ENCODE assay signal across 21 cellular contexts in genomic region chr20:57653910-57654309, GRCh38. TPM values are rescaled to one million over a fixed set of nuclear protein-coding genes. Genes with fewer than 3 reads are reported as not detected.
DNase-seq lines count a peak whose midpoint lies in the region; ATAC-seq and TF ChIP-seq lines count a peak whose summit lies in the region.
"Had no signal": no experiment of that assay in that cellular context is flagged by ENCODE, and none has a peak within 500 bp of the region (broad histone marks: within the 10 kb centered on the region; RNA-seq: fewer than 3 reads in every experiment).

No MANE protein-coding gene starts in this region.

- peaks cover 3% of the 10 kb centered on the region for H3K36me3 ChIP-seq in smooth muscle cell (ENCODE audit: low read depth)

- no peaks in the 10 kb centered on the region for H3K36me3 Mint-ChIP-seq in activated CD8-positive, alpha-beta memory T cell treated with anti-CD3 and anti-CD28 coated beads, Interleukin-2, amount 10 ng/mL, durations not matched to agents 7 days and 5 days
- peaks cover 33% of the 10 kb centered on the region for H3K36me3 Mint-ChIP-seq in chondrocyte (ENCODE audit: low read depth)
- H3K36me3 Mint-ChIP-seq in nephron (ENCODE audit: low read depth): peaks cover 38% of the 10 kb centered on the region
- H3K36me3 Mint-ChIP-seq: activated naive CD4-positive, alpha-beta T cell treated with anti-CD3 and anti-CD28 coated beads, Interleukin-2, amount 50 U/mL, for 72 hours; immature natural killer cell; natural killer cell treated with Interleukin-12 subunit alpha and Interleukin-12 subunit beta and Interleukin-15 and Interleukin-18, amount 100 ng/mL, for 72 hours had no signal

- peaks cover 3% of the 10 kb centered on the region for H3F3A ChIP-seq in smooth muscle cell (ENCODE audit: low read depth)

- H3K4me3 ChIP-seq in smooth muscle cell: no peak overlapping the region
- H3K4me3 ChIP-seq: A549, body of pancreas, SJSA1 had no signal

- ATAC-seq in activated CD8-positive, alpha-beta memory T cell treated with anti-CD3 and anti-CD28 coated beads, Interleukin-2, amount 10 ng/mL, durations not matched to agents 7 days and 5 days: no peak
- ATAC-seq in HG03571 (IDR thresholded peaks at IDR 0.05; ENCODE audit: unreplicated experiment): no peak

- H2AFZ ChIP-seq in smooth muscle cell (ENCODE audit: low read depth): no peak overlapping the region

- H3K4me1 ChIP-seq in smooth muscle cell (ENCODE audit: low read depth): no peaks in the 10 kb centered on the region

- H3K9me3 ChIP-seq in smooth muscle cell (replicated peaks; ENCODE audit: low read depth): no peaks in the 10 kb centered on the region
- H3K9me3 ChIP-seq: A549, body of pancreas, SJSA1 had no signal

- WGBS in smooth muscle cell (ENCODE audit: low lambda C conversion rate): 82% methylated on average over 5 of the region's 5 CpGs

- H3K79me2 ChIP-seq in smooth muscle cell (ENCODE audit: low read depth): no peaks in the 10 kb centered on the region

- peaks cover 89% of the 10 kb centered on the region for H4K20me1 ChIP-seq in smooth muscle cell (ENCODE audit: low read depth)

- no peaks in the 10 kb centered on the region for H3K27me3 ChIP-seq in smooth muscle cell (ENCODE audit: low read depth)
- H3K27me3 ChIP-seq: body of pancreas, SJSA1 had no signal

- no peak overlapping the region for H3K27ac Mint-ChIP-seq in activated CD8-positive, alpha-beta memory T cell treated with anti-CD3 and anti-CD28 coated beads, Interleukin-2, amount 10 ng/mL, durations not matched to agents 7 days and 5 days
- H3K27ac Mint-ChIP-seq in chondrocyte (ENCODE audit: unreplicated experiment): no peak overlapping the region
- peak overlapping the region in 2 of 3 experiments; percentile 64 to 85 for H3K27ac Mint-ChIP-seq in nephron
- H3K27ac Mint-ChIP-seq: activated naive CD4-positive, alpha-beta T cell treated with anti-CD3 and anti-CD28 coated beads, Interleukin-2, amount 50 U/mL, for 72 hours; CD4-positive, CD25-positive, alpha-beta regulatory T cell; dendritic cell treated with granulocyte-macrophage colony-stimulating factor and Interleukin-4, amounts not matched to agents 40 ng/mL and 50 ng/mL, for 4 days; memory B cell; natural killer cell treated with Interleukin-12 subunit alpha and Interleukin-12 subunit beta and Interleukin-15 and Interleukin-18, amount 100 ng/mL, for 72 hours had no signal

- peak; percentile 27 for DNase-seq in activated CD8-positive, alpha-beta memory T cell treated with anti-CD3 and anti-CD28 coated beads, Interleukin-2, amount 10 ng/mL, durations not matched to agents 7 days and 5 days
- DNase-seq in activated CD8-positive, alpha-beta memory T cell treated with anti-CD3 and anti-CD28 coated beads for 24 hours: no peak
- DNase-seq in GM20000 (ENCODE audit: low spot score) (peak; percentile 41), chondrocyte (ENCODE audit: low spot score) (peak; percentile 51), smooth muscle cell (lab: John Stamatoyannopoulos, UW; ENCODE audit: unreplicated experiment) (no peak), retina (no peak)
- DNase-seq: NCI-H2029, NCI-H510A had no signal

- H3K27me3 Mint-ChIP-seq in activated CD8-positive, alpha-beta memory T cell treated with anti-CD3 and anti-CD28 coated beads, Interleukin-2, amount 10 ng/mL, durations not matched to agents 7 days and 5 days: peaks cover 2% of the 10 kb centered on the region
- H3K27me3 Mint-ChIP-seq in chondrocyte (ENCODE audit: low read depth) (no peaks in the 10 kb centered on the region), nephron (ENCODE audit: low read depth) (peaks cover 5% of the 10 kb centered on the region)
- H3K27me3 Mint-ChIP-seq: CD4-positive, CD25-positive, alpha-beta regulatory T cell; memory B cell; stimulated activated naive CD8-positive, alpha-beta T cell treated with anti-CD3 and anti-CD28 coated beads, Interleukin-15, amount 100 ng/mL, for 72 hours had no signal

- no peak overlapping the region for H3K4me3 Mint-ChIP-seq in activated CD8-positive, alpha-beta memory T cell treated with anti-CD3 and anti-CD28 coated beads, Interleukin-2, amount 10 ng/mL, durations not matched to agents 7 days and 5 days
- H3K4me3 Mint-ChIP-seq in chondrocyte (ENCODE audit: unreplicated experiment) (no peak overlapping the region), nephron (no peak overlapping the region)
- H3K4me3 Mint-ChIP-seq: CD4-positive, CD25-positive, alpha-beta regulatory T cell; dendritic cell treated with granulocyte-macrophage colony-stimulating factor and Interleukin-4, amounts not matched to agents 40 ng/mL and 50 ng/mL, for 4 days; memory B cell; natural killer cell treated with Interleukin-12 subunit alpha and Interleukin-12 subunit beta and Interleukin-15 and Interleukin-18, amount 100 ng/mL, for 72 hours; stimulated activated naive CD8-positive, alpha-beta T cell treated with anti-CD3 and anti-CD28 coated beads, Interleukin-15, amount 100 ng/mL, for 72 hours had no signal

- no peaks in the 10 kb centered on the region for H3K9me3 Mint-ChIP-seq in activated CD8-positive, alpha-beta memory T cell treated with anti-CD3 and anti-CD28 coated beads, Interleukin-2, amount 10 ng/mL, durations not matched to agents 7 days and 5 days (ENCODE audit: low read depth)
- H3K9me3 Mint-ChIP-seq in chondrocyte (ENCODE audit: low read depth): no peaks in the 10 kb centered on the region
- no peaks in the 10 kb centered on the region for H3K9me3 Mint-ChIP-seq in nephron
- H3K9me3 Mint-ChIP-seq: activated naive CD4-positive, alpha-beta T cell treated with anti-CD3 and anti-CD28 coated beads, Interleukin-2, amount 50 U/mL, for 72 hours; CD4-positive, CD25-positive, alpha-beta regulatory T cell; dendritic cell treated with granulocyte-macrophage colony-stimulating factor and Interleukin-4, amounts not matched to agents 40 ng/mL and 50 ng/mL, for 4 days; immature natural killer cell; memory B cell; natural killer cell treated with Interleukin-12 subunit alpha and Interleukin-12 subunit beta and Interleukin-15 and Interleukin-18, amount 100 ng/mL, for 72 hours; stimulated activated naive CD8-positive, alpha-beta T cell treated with anti-CD3 and anti-CD28 coated beads, Interleukin-15, amount 100 ng/mL, for 72 hours had no signal

- TF ChIP-seq CTCF in GM20000 (IDR thresholded peaks at IDR 0.05; ENCODE audit: extremely low read depth, missing control alignments) (no peak), chondrocyte (IDR thresholded peaks at IDR 0.05) (no peak), nephron (IDR thresholded peaks at IDR 0.05; ENCODE audit: unreplicated experiment in 3 of 3) (no peak), smooth muscle cell (IDR thresholded peaks at IDR 0.05; ENCODE audit: borderline replicate concordance, insufficient read depth, poor library complexity, severe bottlenecking) (no peak)

- H3K9ac ChIP-seq in smooth muscle cell (ENCODE audit: low read depth): no peak overlapping the region

- H3K27ac ChIP-seq in smooth muscle cell (ENCODE audit: low read depth): no peak overlapping the region
- H3K27ac ChIP-seq: body of pancreas, SJSA1 had no signal

- CTCF ChIA-PET in activated CD8-positive, alpha-beta memory T cell treated with anti-CD3 and anti-CD28 coated beads, Interleukin-2, amount 10 ng/mL, durations not matched to agents 7 days and 5 days (lab: Charles Lee): interaction anchor here (0.6 to 8.2 kb wide), 25 partner anchors 9 to 556 kb away, joined by 3 to 120 read pairs (median 4); partner anchors contain the start of gene ZBP1

- H3K4me1 Mint-ChIP-seq in activated CD8-positive, alpha-beta memory T cell treated with anti-CD3 and anti-CD28 coated beads, Interleukin-2, amount 10 ng/mL, durations not matched to agents 7 days and 5 days: peaks cover 12% of the 10 kb centered on the region
- H3K4me1 Mint-ChIP-seq in chondrocyte (ENCODE audit: low read depth): peaks cover 13% of the 10 kb centered on the region
- peaks cover 35% of the 10 kb centered on the region for H3K4me1 Mint-ChIP-seq in nephron

- H3K4me2 ChIP-seq in smooth muscle cell: no peak overlapping the region

RNA-seq across cellular contexts. Expression of gene ZBP1, which starts 33.7 kb away (rescaled TPM):
- 10 to 100 TPM; 22.9 to 56.8 TPM for total RNA-seq in activated CD8-positive, alpha-beta memory T cell treated with anti-CD3 and anti-CD28 coated beads, Interleukin-2, amount 10 ng/mL, durations not matched to agents 7 days and 5 days
- total RNA-seq in chondrocyte (not detected in 3 replicates), smooth muscle cell (not detected in 2 replicates)
- polyA plus RNA-seq in smooth muscle cell: 0.50 TPM in 1 of 2 replicates, not detected in the other
- total RNA-seq: pulmonary artery endothelial cell, SJSA1 had no signal

RNA-seq across cellular contexts. Expression of gene PMEPA1, which starts 55.9 kb away (rescaled TPM):
- 1 to 10 TPM in 1 of 2 experiments, under 1 TPM in 1; 0.20 to 1.2 TPM for total RNA-seq in activated CD8-positive, alpha-beta memory T cell treated with anti-CD3 and anti-CD28 coated beads, Interleukin-2, amount 10 ng/mL, durations not matched to agents 7 days and 5 days
- total RNA-seq in chondrocyte (151 to 298 TPM (median 163 TPM) in 3 replicates), smooth muscle cell (26.6 and 37.2 TPM in 2 replicates)
- polyA plus RNA-seq in smooth muscle cell: 81.9 and 143 TPM in 2 replicates
- polyA plus RNA-seq: immature natural killer cell had no signal

Comparison
In these comparisons a context has a peak if more than half of its experiments do, and no peak if none do; other contexts are left out.
1. DNase-seq: peak in activated CD8-positive, alpha-beta memory T cell treated with anti-CD3 and anti-CD28 coated beads, Interleukin-2, amount 10 ng/mL, durations not matched to agents 7 days and 5 days (single experiment), GM20000 (single experiment) and chondrocyte (single experiment); none in activated CD8-positive, alpha-beta memory T cell treated with anti-CD3 and anti-CD28 coated beads for 24 hours (single experiment), smooth muscle cell (single experiment) and retina (single experiment).
2. H3K27ac Mint-ChIP-seq: peak in nephron (2 of 3); none in activated CD8-positive, alpha-beta memory T cell treated with anti-CD3 and anti-CD28 coated beads, Interleukin-2, amount 10 ng/mL, durations not matched to agents 7 days and 5 days (single experiment) and chondrocyte (single experiment).
3. RNA of gene ZBP1, which starts 33.7 kb away (total RNA-seq): 22.9 to 56.8 TPM in activated CD8-positive, alpha-beta memory T cell treated with anti-CD3 and anti-CD28 coated beads, Interleukin-2, amount 10 ng/mL, durations not matched to agents 7 days and 5 days; not detected in chondrocyte and not detected in smooth muscle cell; every median in the first group is over 10 times any median in the second.
4. RNA of gene PMEPA1, which starts 55.9 kb away (total RNA-seq): 151 to 298 TPM in chondrocyte and 26.6 to 37.2 TPM in smooth muscle cell; 0.20 to 1.2 TPM in activated CD8-positive, alpha-beta memory T cell treated with anti-CD3 and anti-CD28 coated beads, Interleukin-2, amount 10 ng/mL, durations not matched to agents 7 days and 5 days; every median in the first group is over 10 times any median in the second.